ENCODE assay signal across 8 cellular contexts in the genomic region with DNA sequence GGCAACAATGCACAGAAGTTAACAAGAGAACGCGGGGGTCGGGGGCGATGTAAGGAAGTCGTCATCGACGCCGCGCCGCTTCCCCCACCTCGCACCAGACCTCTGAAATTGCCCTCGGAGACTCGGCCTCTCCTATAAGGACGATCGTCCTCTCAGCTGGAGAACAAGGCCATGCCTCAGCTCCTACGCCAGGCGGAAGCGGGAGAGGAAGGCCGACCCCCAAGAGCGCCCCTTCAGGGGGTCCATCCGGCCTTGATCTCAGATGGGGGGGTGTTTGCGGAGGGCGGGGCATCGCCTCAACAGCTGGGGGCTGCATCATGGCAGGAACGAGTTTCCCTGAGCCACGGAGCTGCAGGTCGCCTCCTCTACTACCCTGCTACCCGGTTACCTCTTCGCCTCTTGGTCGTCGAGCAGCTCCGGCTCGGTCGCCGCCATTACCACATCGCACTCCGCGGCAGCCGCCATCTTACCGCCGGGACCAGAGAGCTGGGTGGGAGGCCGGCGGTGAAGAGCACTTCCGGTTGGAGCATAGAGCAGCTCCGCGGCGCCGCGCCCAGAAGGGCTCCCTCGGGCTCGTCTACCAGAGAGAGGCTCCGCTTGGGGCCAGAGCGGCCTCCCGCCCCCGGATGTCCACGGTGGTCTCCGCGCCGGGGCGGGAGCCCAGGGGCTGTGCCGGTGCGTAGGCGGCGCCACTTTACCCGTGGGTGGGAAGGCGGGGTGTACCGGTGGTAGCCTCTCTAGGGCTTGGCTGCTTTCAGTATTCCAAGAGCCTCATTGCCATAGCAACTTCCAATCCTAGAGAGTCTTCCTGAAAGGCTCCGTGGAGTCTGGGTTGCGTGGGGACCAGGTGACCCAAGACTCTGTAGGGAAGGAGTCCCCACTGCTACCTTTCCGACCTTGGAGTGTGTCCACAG. TPM values are rescaled to one million over a fixed set of nuclear protein-coding genes. Genes with fewer than 3 reads are reported as not detected.
A peak's percentile ranks its signal among the peaks of the same experiment; 100 is the strongest.
DNase-seq lines count a peak whose midpoint lies in the region; ATAC-seq and TF ChIP-seq lines count a peak whose summit lies in the region.

A gene with protein sequence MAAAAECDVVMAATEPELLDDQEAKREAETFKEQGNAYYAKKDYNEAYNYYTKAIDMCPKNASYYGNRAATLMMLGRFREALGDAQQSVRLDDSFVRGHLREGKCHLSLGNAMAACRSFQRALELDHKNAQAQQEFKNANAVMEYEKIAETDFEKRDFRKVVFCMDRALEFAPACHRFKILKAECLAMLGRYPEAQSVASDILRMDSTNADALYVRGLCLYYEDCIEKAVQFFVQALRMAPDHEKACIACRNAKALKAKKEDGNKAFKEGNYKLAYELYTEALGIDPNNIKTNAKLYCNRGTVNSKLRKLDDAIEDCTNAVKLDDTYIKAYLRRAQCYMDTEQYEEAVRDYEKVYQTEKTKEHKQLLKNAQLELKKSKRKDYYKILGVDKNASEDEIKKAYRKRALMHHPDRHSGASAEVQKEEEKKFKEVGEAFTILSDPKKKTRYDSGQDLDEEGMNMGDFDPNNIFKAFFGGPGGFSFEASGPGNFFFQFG (minus strand): TSS at position 488 of the 914 bp plus-strand sequence. CDS start 23 bp downstream, at position 465.

- no peaks in the 10 kb centered on the region for H3K9me3 Mint-ChIP-seq in progenitor cell of endocrine pancreas (ENCODE audit: low read depth)

- intact Hi-C loops in adrenal gland (cut with DNase I) = no loop called here
- intact Hi-C loops in left cardiac atrium (cut with DNase I) = loop anchor here in 1 of 2 donors (5.0 kb wide), 1 partner anchor 50 kb away; the partner anchor contains the start of gene CNP
- intact Hi-C loops in upper lobe of right lung (cut with DNase I) = no loop called here

- no peaks in the 10 kb centered on the region for H3K9me3 ChIP-seq in adrenal gland (replicated peaks in 1 of 3)
- no peaks in the 10 kb centered on the region for H3K9me3 ChIP-seq in upper lobe of right lung

- H3K36me3 Mint-ChIP-seq in progenitor cell of endocrine pancreas (ENCODE audit: insufficient read depth) = peaks cover 4% of the 10 kb centered on the region

- H3K4me3 ChIP-seq in GM12875 (ENCODE audit: low read depth, low read length) (peak within 1 kb of the TSS; percentile 69), adrenal gland (peak within 1 kb of the TSS; percentile 36 to 96 (median 90)), upper lobe of right lung (peak within 1 kb of the TSS; percentile 93)

- H3K27me3 ChIP-seq in adrenal gland = no peaks in the 10 kb centered on the region
- H3K27me3 ChIP-seq in upper lobe of right lung = no peaks in the 10 kb centered on the region

- no peak for TF ChIP-seq CTCF in GM12875 (IDR thresholded peaks at IDR 0.05; ENCODE audit: borderline replicate concordance, insufficient read depth, low read depth, low read length)
- no peak for TF ChIP-seq CTCF in adrenal gland (IDR thresholded peaks at IDR 0.05)
- no peak for TF ChIP-seq CTCF in progenitor cell of endocrine pancreas (IDR thresholded peaks at IDR 0.05; ENCODE audit: unreplicated experiment)
- no peak for TF ChIP-seq CTCF in upper lobe of right lung (IDR thresholded peaks at IDR 0.05)

- peaks cover 22% of the 10 kb centered on the region for H3K4me1 Mint-ChIP-seq in progenitor cell of endocrine pancreas (ENCODE audit: low read depth)

- peak within 1 kb of the TSS; percentile 88 for H3K4me3 Mint-ChIP-seq in progenitor cell of endocrine pancreas (ENCODE audit: low read depth)

- ATAC-seq in HG02798 (IDR thresholded peaks at IDR 0.05; ENCODE audit: poor library complexity, unreplicated experiment) (peak; percentile 85), left cardiac atrium (peak; percentile 96 to 97), upper lobe of right lung (peak; percentile 95)

- H3K27me3 Mint-ChIP-seq in progenitor cell of endocrine pancreas = no peaks in the 10 kb centered on the region

- WGBS in adrenal gland, 4 donors = 0 to 1% (median 0%) methylated on average over 29 to 70 of the region's 70 CpGs

- H3K27ac Mint-ChIP-seq in progenitor cell of endocrine pancreas = peak within 1 kb of the TSS; percentile 99

- DNase-seq in NCI-H1436 treated with DMSO at 0.1 percent for 48 hours (lab: John Stamatoyannopoulos, UW) (peak; percentile 77), T-helper 1 cell (peak; percentile 76 to 94 (median 83)), adrenal gland (peak; percentile 85 to 95 (median 91)), left cardiac atrium (peak; percentile 96), progenitor cell of endocrine pancreas (ENCODE audit: low spot score, unreplicated experiment) (peak; percentile 77), upper lobe of right lung (peak; percentile 96)

- peak; percentile 40 to 73 for TF ChIP-seq POLR2A in adrenal gland (IDR thresholded peaks at IDR 0.05)

- H3K27ac ChIP-seq in adrenal gland = peak within 1 kb of the TSS; percentile 62 to 98 (median 89)
- H3K27ac ChIP-seq in upper lobe of right lung = peak within 1 kb of the TSS; percentile 95

- H3K4me1 ChIP-seq in adrenal gland (replicated peaks in 1 of 2) = peaks cover 16 to 60% of the 10 kb centered on the region in 2 donors
- H3K4me1 ChIP-seq in upper lobe of right lung = peaks cover 42% of the 10 kb centered on the region

- H3K36me3 ChIP-seq in adrenal gland (replicated peaks in 1 of 2) = peaks cover 0 to 5% of the 10 kb centered on the region in 2 donors
- peaks cover 2% of the 10 kb centered on the region for H3K36me3 ChIP-seq in upper lobe of right lung

RNA-seq across cellular contexts. Expression of the gene that starts here (rescaled TPM):
- total RNA-seq in adrenal gland = 10 to 100 TPM; 44.4 to 94.5 (median 65.7) TPM
- polyA plus RNA-seq in adrenal gland = 100 to 1,000 TPM; 102 to 148 (median 134) TPM
- total RNA-seq in left cardiac atrium = 10 to 100 TPM; 57.5 to 73.9 TPM
- total RNA-seq in progenitor cell of endocrine pancreas = 113 and 117 TPM in 2 replicates
- 75.9 TPM for total RNA-seq in upper lobe of right lung

Comparison
In these comparisons a context has a peak if more than half of its experiments do, and no peak if none do; other contexts are left out.
1. Peak in every context shown above with its lines: DNase-seq, ATAC-seq, H3K4me3 ChIP-seq and H3K27ac ChIP-seq.